Comparison of ENCODE assay signal across 21 cellular contexts in the genomic region with DNA sequence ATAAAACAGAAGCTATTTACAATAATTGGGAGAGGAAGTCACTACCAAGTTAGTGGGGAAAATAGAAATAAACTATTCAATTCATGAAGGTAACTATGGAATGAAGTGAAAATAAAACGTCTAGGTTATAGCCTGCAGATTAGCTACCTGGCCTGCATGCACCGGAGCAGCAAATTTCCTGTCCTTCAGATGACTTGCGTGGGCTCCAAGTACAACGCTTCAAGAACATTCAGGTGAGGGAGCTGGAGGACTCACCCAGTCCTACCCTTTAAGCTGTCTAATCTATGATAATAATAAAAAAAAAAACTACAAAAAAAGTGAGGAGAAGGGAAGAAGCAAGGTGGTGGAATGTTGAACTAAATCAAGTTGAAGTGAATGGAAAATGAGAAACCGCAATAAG. TPM values are rescaled to one million over a fixed set of nuclear protein-coding genes. Genes with fewer than 3 reads are reported as not detected.
DNase-seq lines count a peak whose midpoint lies in the region; TF ChIP-seq lines count a peak whose summit lies in the region.
"Had no signal": no experiment of that assay in that cellular context is flagged by ENCODE, and none has a peak within 500 bp of the region (broad histone marks: within the 10 kb centered on the region; RNA-seq: fewer than 3 reads in every experiment).

No MANE protein-coding gene starts in this region.

- H3K18ac ChIP-seq in neuronal stem cell (ENCODE audit: low read length) = no peak overlapping the region

- H3K4me1 ChIP-seq in endodermal cell (ENCODE audit: control insufficient read depth, insufficient read depth, low read length) (peaks cover 8% of the 10 kb centered on the region), esophagus muscularis mucosa (peaks cover 20 to 63% (median 46%) of the 10 kb centered on the region in 4 donors), neuronal stem cell (ENCODE audit: control insufficient read depth in 2 of 2, insufficient read depth in 1 of 2, low read depth in 1 of 2, low read length in 2 of 2) (peaks cover 4 to 34% of the 10 kb centered on the region in 2 donors)
- H3K4me1 ChIP-seq: SJSA1 had no signal

- H2AK5ac ChIP-seq in neuronal stem cell (ENCODE audit: low read depth, low read length) = no peak overlapping the region

- peak overlapping the region; percentile 7 for H3K4me3 ChIP-seq in endodermal cell (ENCODE audit: low read length)
- no peak overlapping the region for H3K4me3 ChIP-seq in esophagus muscularis mucosa
- no peak overlapping the region for H3K4me3 ChIP-seq in neuronal stem cell (ENCODE audit: low read length in 2 of 2)
- H3K4me3 ChIP-seq: SJSA1 had no signal

- no peak overlapping the region for H2AFZ ChIP-seq in neuronal stem cell (ENCODE audit: low read length)

- H2BK120ac ChIP-seq in neuronal stem cell (ENCODE audit: low read depth, low read length) = no peak overlapping the region

- no peak overlapping the region for H2BK5ac ChIP-seq in neuronal stem cell (ENCODE audit: low read length)

- TF ChIP-seq CTCF in endodermal cell (conservative IDR thresholded peaks at IDR 0.05) = no peak
- TF ChIP-seq CTCF in neural crest cell (conservative IDR thresholded peaks at IDR 0.05) = no peak
- TF ChIP-seq CTCF in esophagus muscularis mucosa (IDR thresholded peaks at IDR 0.05) = no peak

- H3K4me1 Mint-ChIP-seq in endodermal cell = peaks cover 54% of the 10 kb centered on the region
- peaks cover 80% of the 10 kb centered on the region for H3K4me1 Mint-ChIP-seq in neural crest cell
- H3K4me1 Mint-ChIP-seq: CD8-positive, alpha-beta memory T cell had no signal

- H3K14ac ChIP-seq in neuronal stem cell (ENCODE audit: low read length) = no peak overlapping the region

- TF ChIP-seq POLR2A in esophagus muscularis mucosa (IDR thresholded peaks at IDR 0.05; ENCODE audit: low read depth) = no peak

- H3K27me3 Mint-ChIP-seq in endodermal cell (ENCODE audit: insufficient read depth) (no peaks in the 10 kb centered on the region), neural crest cell (ENCODE audit: low read depth) (no peaks in the 10 kb centered on the region)

- H3K79me1 ChIP-seq in neuronal stem cell (ENCODE audit: low read depth, low read length) = no peaks in the 10 kb centered on the region

- intact Hi-C loops in esophagus muscularis mucosa (cut with DNase I) = no loop called here

- no peaks in the 10 kb centered on the region for H3K27me3 ChIP-seq in endodermal cell (ENCODE audit: control insufficient read depth, insufficient read depth, low read length, poor library complexity, severe bottlenecking)
- H3K27me3 ChIP-seq in esophagus muscularis mucosa = no peaks in the 10 kb centered on the region
- no peaks in the 10 kb centered on the region for H3K27me3 ChIP-seq in neuronal stem cell (ENCODE audit: control insufficient read depth in 3 of 3, insufficient read depth in 3 of 3, low read depth in 1 of 3, low read length in 3 of 3)
- H3K27me3 ChIP-seq: SJSA1 had no signal

- H3K36me3 Mint-ChIP-seq in endodermal cell (ENCODE audit: low read depth) = no peaks in the 10 kb centered on the region
- no peaks in the 10 kb centered on the region for H3K36me3 Mint-ChIP-seq in neural crest cell (ENCODE audit: low read depth)
- H3K36me3 Mint-ChIP-seq: CD8-positive, alpha-beta memory T cell had no signal

- no peak overlapping the region for H4K91ac ChIP-seq in neuronal stem cell (ENCODE audit: low read depth, low read length, poor library complexity)

- H3K27ac Mint-ChIP-seq in endodermal cell = peak overlapping the region; percentile 7
- peak overlapping the region; percentile 94 for H3K27ac Mint-ChIP-seq in neural crest cell (ENCODE audit: unreplicated experiment)
- H3K27ac Mint-ChIP-seq: CD8-positive, alpha-beta memory T cell had no signal

- peak overlapping the region; percentile 22 for H3K27ac ChIP-seq in endodermal cell (ENCODE audit: low read depth, low read length)
- H3K27ac ChIP-seq in esophagus muscularis mucosa (replicated peaks in 1 of 4) = no peak overlapping the region
- no peak overlapping the region for H3K27ac ChIP-seq in neuronal stem cell (replicated peaks; ENCODE audit: low read length)
- H3K27ac ChIP-seq: 22Rv1, KMS-11, SJSA1 had no signal

- no peak overlapping the region for H3K23ac ChIP-seq in neuronal stem cell (ENCODE audit: low read depth, low read length, poor library complexity)

- H3K4me2 ChIP-seq in neuronal stem cell (ENCODE audit: insufficient read depth, low read length, poor library complexity, severe bottlenecking) = no peak overlapping the region
- H3K4me2 ChIP-seq: KMS-11 had no signal

- H3K4me3 Mint-ChIP-seq in endodermal cell (no peak overlapping the region), neural crest cell (peak overlapping the region; percentile 52)
- H3K4me3 Mint-ChIP-seq: CD8-positive, alpha-beta memory T cell had no signal

- no peak overlapping the region for H2BK12ac ChIP-seq in neuronal stem cell (ENCODE audit: low read length)

- no peaks in the 10 kb centered on the region for H3K36me3 ChIP-seq in endodermal cell (ENCODE audit: control insufficient read depth, insufficient read depth, low read length)
- no peaks in the 10 kb centered on the region for H3K36me3 ChIP-seq in esophagus muscularis mucosa
- H3K36me3 ChIP-seq in neuronal stem cell (replicated peaks in 1 of 2; ENCODE audit: control insufficient read depth in 2 of 2, insufficient read depth in 2 of 2, low read length in 2 of 2) = no peaks in the 10 kb centered on the region
- H3K36me3 ChIP-seq: SJSA1 had no signal

- H3K9ac ChIP-seq in endodermal cell (ENCODE audit: extremely low read depth, low read length, poor library complexity, severe bottlenecking) = no peak overlapping the region
- H3K9ac ChIP-seq in neuronal stem cell (ENCODE audit: low read depth, low read length, poor library complexity) = no peak overlapping the region
- H3K9ac ChIP-seq: KMS-11 had no signal

- H4K8ac ChIP-seq in neuronal stem cell (ENCODE audit: low read depth, low read length) = no peak overlapping the region

- H3K9me3 Mint-ChIP-seq in endodermal cell (no peaks in the 10 kb centered on the region), neural crest cell (no peaks in the 10 kb centered on the region)
- H3K9me3 Mint-ChIP-seq: CD8-positive, alpha-beta memory T cell had no signal

- H3K4ac ChIP-seq in neuronal stem cell (ENCODE audit: low read length) = no peak overlapping the region

- DNase-seq in DMS53 (lab: John Stamatoyannopoulos, UW) (peak; percentile 51), DMS53 treated with DMSO at 0.1 percent for 48 hours (lab: John Stamatoyannopoulos, UW; ENCODE audit: unreplicated experiment) (no peak), endodermal cell (no peak), neural crest cell (ENCODE audit: low read depth, low spot score) (no peak), NCI-H526 (lab: John Stamatoyannopoulos, UW) (no peak), NCI-H2196 (lab: John Stamatoyannopoulos, UW; ENCODE audit: unreplicated experiment) (no peak), esophagus muscularis mucosa (ENCODE audit: extremely low spot score) (no peak), neuronal stem cell (ENCODE audit: low spot score) (no peak)
- DNase-seq: ACHN; C1 segment of cervical spinal cord; CD8-positive, alpha-beta memory T cell; DMS79; MV-4-11; NCI-H1105 treated with DMSO at 0.1 percent for 48 hours; NCI-H2029 treated with DMSO at 0.1 percent for 48 hours; NCI-H345; NCI-H524; OCI-M1 had no signal

- no peak for TF ChIP-seq EP300 in esophagus muscularis mucosa (IDR thresholded peaks at IDR 0.05)

- WGBS in endodermal cell (ENCODE audit: insufficient coverage in 1 of 2, insufficient read length in 1 of 2), 2 experiments = 53 to 57% methylated on average over 3 to 5 of the region's 5 CpGs
- WGBS in esophagus muscularis mucosa = 74% methylated on average over 5 of the region's 5 CpGs
- no CpG with 5 or more reads among the region's 5 CpGs for WGBS in neuronal stem cell (ENCODE audit: extremely low coverage in 2 of 2, insufficient read length in 2 of 2, insufficient replicate concordance in 1 of 2), 2 donors

- H3K9me3 ChIP-seq in endodermal cell (ENCODE audit: control insufficient read depth, low read length) (no peaks in the 10 kb centered on the region), esophagus muscularis mucosa (no peaks in the 10 kb centered on the region), neuronal stem cell (replicated peaks in 1 of 2; ENCODE audit: control insufficient read depth in 2 of 2, insufficient read depth in 1 of 2, low read depth in 1 of 2, low read length in 2 of 2) (no peaks in the 10 kb centered on the region)
- H3K9me3 ChIP-seq: SJSA1 had no signal

- no peak overlapping the region for H2BK15ac ChIP-seq in neuronal stem cell (ENCODE audit: low read length)

RNA-seq across cellular contexts. Expression of gene C4orf54, which starts 13.2 kb away (rescaled TPM):
- total RNA-seq in endodermal cell (not detected), neural crest cell (0.05 TPM in 2 replicates), esophagus muscularis mucosa (1 to 10 TPM in 1 of 4 donors, under 1 TPM in 3; under 0.01 to 2.1 (median 0.60) TPM)
- 0.11 TPM for polyA plus RNA-seq in endodermal cell (2013, experiment 1 of 2)
- 0.12 TPM for polyA plus RNA-seq in endodermal cell (2013, experiment 2 of 2)
- not detected for polyA plus RNA-seq in neuronal stem cell (2013, experiment 1 of 2)
- polyA plus RNA-seq in neuronal stem cell (2013, experiment 2 of 2) = not detected
- total RNA-seq: CD8-positive, alpha-beta memory T cell had no signal
- polyA plus RNA-seq: CD8-positive, alpha-beta memory T cell had no signal
